ENCODE assay signal across 9 cellular contexts in the genomic region with DNA sequence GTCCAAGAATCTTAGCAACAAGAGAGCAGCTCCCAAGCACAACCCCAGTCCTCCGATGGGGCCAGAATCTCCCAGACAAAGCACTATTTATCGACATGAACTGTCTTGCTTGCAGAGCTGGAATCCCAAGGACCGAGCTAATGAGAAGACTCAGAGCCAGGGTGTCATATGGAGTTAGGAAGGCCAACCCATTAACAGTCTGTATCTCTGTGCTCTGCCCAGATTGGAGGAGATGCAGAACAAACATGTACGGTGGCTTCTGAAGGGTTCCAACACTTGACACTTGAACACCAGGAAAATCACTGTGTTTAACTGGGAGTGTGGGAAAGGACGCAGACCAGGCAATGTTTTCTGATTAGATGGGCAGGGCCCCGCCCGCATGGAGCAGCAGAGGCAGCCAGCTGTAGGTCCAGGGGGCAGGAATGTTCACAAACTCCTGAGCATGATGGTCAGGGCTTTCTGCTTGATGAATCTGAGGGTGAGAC. TPM values are rescaled to one million over a fixed set of nuclear protein-coding genes. Genes with fewer than 3 reads are reported as not detected.
DNase-seq lines count a peak whose midpoint lies in the region; ATAC-seq, FAIRE-seq and TF ChIP-seq lines count a peak whose summit lies in the region.
"Had no signal": no experiment of that assay in that cellular context is flagged by ENCODE, and none has a peak within 500 bp of the region (broad histone marks: within the 10 kb centered on the region; RNA-seq: fewer than 3 reads in every experiment).

No MANE protein-coding gene starts in this region.

- FAIRE-seq in keratinocyte (lab: Jason Lieb, UNC): no peak

- H3K4ac ChIP-seq in mesendoderm (ENCODE audit: low read depth, low read length): no peak overlapping the region

- no peaks in the 10 kb centered on the region for H3K9me1 ChIP-seq in keratinocyte (ENCODE audit: control insufficient read depth, extremely low read depth, insufficient read depth, low read length)

- DNase-seq in NCI-H146 treated with DMSO at 0.1 percent for 48 hours (lab: John Stamatoyannopoulos, UW; ENCODE audit: unreplicated experiment) (peak; percentile 23), body of pancreas (peak; percentile 44 to 77 (median 61)), keratinocyte (ENCODE audit: low read depth, low spot score) (no peak), suprapubic skin (ENCODE audit: low spot score in 2 of 2) (no peak), HCEC 1CT (no peak), mesendoderm (no peak)
- no peak for DNase-seq in stimulated activated CD4-positive, alpha-beta T cell treated with anti-CD3 and anti-CD28 coated beads, Interleukin-2, amount 100 ng/mL, for 48 hours

- H3K23ac ChIP-seq in mesendoderm (ENCODE audit: low read length): no peak overlapping the region

- TF ChIP-seq CTCF in body of pancreas (IDR thresholded peaks at IDR 0.05) (no peak), keratinocyte (optimal IDR thresholded peaks at IDR 0.05 in 1 of 3, IDR thresholded peaks at IDR 0.05 in 1 of 3, conservative IDR thresholded peaks at IDR 0.05 in 1 of 3; ENCODE audit: extremely low read depth in 1 of 3, insufficient read depth in 2 of 3, low read length in 3 of 3) (no peak), suprapubic skin (IDR thresholded peaks at IDR 0.05) (no peak)

- H3K9me3 ChIP-seq in body of pancreas (no peaks in the 10 kb centered on the region), keratinocyte (ENCODE audit: control insufficient read depth, low read depth, low read length) (no peaks in the 10 kb centered on the region), suprapubic skin (no peaks in the 10 kb centered on the region)

- H2BK15ac ChIP-seq in mesendoderm (replicated peaks; ENCODE audit: low read depth): no peak overlapping the region

- H3K9ac ChIP-seq in keratinocyte (ENCODE audit: control insufficient read depth, extremely low read depth, insufficient read depth, low read length): no peak overlapping the region
- H3K9ac ChIP-seq in mesendoderm (ENCODE audit: low read length): no peak overlapping the region
- H3K9ac ChIP-seq: KMS-11 had no signal

- TF ChIP-seq POLR2A in body of pancreas (IDR thresholded peaks at IDR 0.05): no peak
- no peak for TF ChIP-seq POLR2A in suprapubic skin (IDR thresholded peaks at IDR 0.05)

- H3K27me3 ChIP-seq in body of pancreas (no peaks in the 10 kb centered on the region), keratinocyte (ENCODE audit: control insufficient read depth, extremely low read depth, insufficient read depth, low read length) (no peaks in the 10 kb centered on the region), suprapubic skin (no peaks in the 10 kb centered on the region), mesendoderm (ENCODE audit: insufficient read depth, low read length, poor library complexity) (no peaks in the 10 kb centered on the region)

- no peak overlapping the region for H3K4me3 ChIP-seq in body of pancreas
- H3K4me3 ChIP-seq in keratinocyte (ENCODE audit: control insufficient read depth in 2 of 3, extremely low read depth in 1 of 3, insufficient read depth in 2 of 3, low read depth in 1 of 3, low read length in 3 of 3): no peak overlapping the region
- H3K4me3 ChIP-seq in suprapubic skin: no peak overlapping the region
- no peak overlapping the region for H3K4me3 ChIP-seq in mesendoderm (ENCODE audit: low read length)

- no peak overlapping the region for H3K56ac ChIP-seq in mesendoderm (ENCODE audit: low read length)

- TF ChIP-seq EP300 in suprapubic skin (IDR thresholded peaks at IDR 0.05): no peak

- H4K20me1 ChIP-seq in keratinocyte (ENCODE audit: control insufficient read depth, extremely low read depth, insufficient read depth, low read length): no peaks in the 10 kb centered on the region

- peak overlapping the region; percentile 39 for H3K4me2 ChIP-seq in keratinocyte (ENCODE audit: control insufficient read depth, extremely low read depth, insufficient read depth, low read depth, low read length)
- no peak overlapping the region for H3K4me2 ChIP-seq in mesendoderm (ENCODE audit: low read length)
- H3K4me2 ChIP-seq: KMS-11 had no signal

- H3K27ac ChIP-seq in body of pancreas: peak overlapping the region; percentile 18 to 66 (median 48)
- H3K27ac ChIP-seq in keratinocyte (ENCODE audit: control insufficient read depth, insufficient read depth, low read length): peak overlapping the region; percentile 72
- peak overlapping the region; percentile 19 for H3K27ac ChIP-seq in suprapubic skin
- no peak overlapping the region for H3K27ac ChIP-seq in mesendoderm (ENCODE audit: low read depth, low read length)
- H3K27ac ChIP-seq: KMS-11 had no signal

- no peak overlapping the region for H3K18ac ChIP-seq in mesendoderm (ENCODE audit: low read length)

- H4K5ac ChIP-seq in mesendoderm (ENCODE audit: low read length): no peak overlapping the region

- H2BK5ac ChIP-seq in mesendoderm (ENCODE audit: low read length): no peak overlapping the region

- dilution Hi-C loops in keratinocyte (cut with MboI; ENCODE audit: extremely low pct_ligation_motif_present, low sequenced_read_pairs): no loop called here

- ATAC-seq in body of pancreas (peak; percentile 62), HG03457 (IDR thresholded peaks at IDR 0.05; ENCODE audit: unreplicated experiment) (no peak)

- intact Hi-C loops in body of pancreas (cut with DNase I): no loop called here

- WGBS in body of pancreas, 2 donors: 11 to 12% methylated on average over 7 of the region's 7 CpGs
- 46% methylated on average over 7 of the region's 7 CpGs for WGBS in suprapubic skin
- no CpG with 5 or more reads among the region's 7 CpGs for WGBS in mesendoderm (ENCODE audit: extremely low coverage, insufficient coverage, low lambda C conversion rate)

- H3K4me1 ChIP-seq in body of pancreas (peaks cover 45% of the 10 kb centered on the region), keratinocyte (ENCODE audit: control insufficient read depth, extremely low read depth, insufficient read depth, low read length) (peaks cover 45% of the 10 kb centered on the region), suprapubic skin (peaks cover 40% of the 10 kb centered on the region), mesendoderm (ENCODE audit: control insufficient read depth, low read depth, low read length) (no peaks in the 10 kb centered on the region)

- H2AFZ ChIP-seq in keratinocyte (ENCODE audit: control insufficient read depth, low read length): peak overlapping the region; percentile 38

- no peak overlapping the region for H2BK120ac ChIP-seq in mesendoderm (ENCODE audit: low read depth, low read length)

- no peak overlapping the region for H2AK5ac ChIP-seq in mesendoderm (ENCODE audit: low read length)

- H3K79me2 ChIP-seq in keratinocyte (ENCODE audit: control insufficient read depth, insufficient read depth, low read length): no peaks in the 10 kb centered on the region
- H3K79me2 ChIP-seq in mesendoderm (ENCODE audit: control insufficient read depth, insufficient read depth, low read length): no peaks in the 10 kb centered on the region

- H4K8ac ChIP-seq in mesendoderm (ENCODE audit: low read depth, low read length): no peak overlapping the region

- H3K36me3 ChIP-seq in body of pancreas (replicated peaks in 1 of 2; ENCODE audit: insufficient read depth in 1 of 2, low read depth in 2 of 2) (no peaks in the 10 kb centered on the region), keratinocyte (ENCODE audit: control insufficient read depth in 2 of 2, extremely low read depth in 1 of 2, insufficient read depth in 2 of 2, low read length in 2 of 2) (no peaks in the 10 kb centered on the region), suprapubic skin (no peaks in the 10 kb centered on the region), mesendoderm (ENCODE audit: control insufficient read depth, insufficient read depth, low read length) (no peaks in the 10 kb centered on the region)

- H3K79me1 ChIP-seq in mesendoderm (ENCODE audit: low read length): no peaks in the 10 kb centered on the region

RNA-seq across cellular contexts. Expression of gene PPP1R3C, which starts 35.4 kb away (rescaled TPM):
- total RNA-seq in body of pancreas: 10 to 100 TPM in 1 of 2 donors, 1 to 10 TPM in 1; 9.6 to 15.6 TPM
- polyA plus RNA-seq in keratinocyte: 3.2 to 8.9 TPM (median 7.3 TPM) in 3 replicates
- 2.5 TPM for polyA plus RNA-seq in keratinocyte (2011; ENCODE audit: low read depth)
- polyA plus RNA-seq in keratinocyte (2011; cell fraction: cytosol; rRNA removed): 3.6 and 5.0 TPM in 2 replicates
- polyA plus RNA-seq in keratinocyte (2011; cell fraction: nucleus; rRNA removed): 8.2 and 8.5 TPM in 2 replicates
- polyA plus RNA-seq in keratinocyte (2012; ENCODE audit: low replicate concordance): 3.0 and 9.3 TPM in 2 replicates
- 1.4 to 15.8 TPM (median 9.8 TPM) in 3 replicates for polyA minus RNA-seq in keratinocyte
- polyA minus RNA-seq in keratinocyte (2011; cell fraction: cytosol; rRNA and poly(A)+ RNA removed): 4.6 TPM
- polyA minus RNA-seq in keratinocyte (2011; cell fraction: nucleus; rRNA and poly(A)+ RNA removed): 6.4 and 11.6 TPM in 2 replicates
- total RNA-seq in suprapubic skin: 10 to 100 TPM in 1 of 4 donors, 1 to 10 TPM in 3; 4.8 to 10.3 (median 6.3) TPM
- 0.42 TPM for polyA plus RNA-seq in mesendoderm (2013, experiment 1 of 2)
- 0.49 TPM for polyA plus RNA-seq in mesendoderm (2013, experiment 2 of 2)

Comparison
In these comparisons a context has a peak if more than half of its experiments do, and no peak if none do; other contexts are left out.
1. DNase-seq: peak in NCI-H146 treated with DMSO at 0.1 percent for 48 hours (single experiment) and body of pancreas (4 of 4); none in keratinocyte (single experiment), suprapubic skin (0 of 2), HCEC 1CT (single experiment), mesendoderm (single experiment) and stimulated activated CD4-positive, alpha-beta T cell treated with anti-CD3 and anti-CD28 coated beads, Interleukin-2, amount 100 ng/mL, for 48 hours (0 of 2).